Comparison of ENCODE assay signal across 2 cellular contexts in the genomic region with DNA sequence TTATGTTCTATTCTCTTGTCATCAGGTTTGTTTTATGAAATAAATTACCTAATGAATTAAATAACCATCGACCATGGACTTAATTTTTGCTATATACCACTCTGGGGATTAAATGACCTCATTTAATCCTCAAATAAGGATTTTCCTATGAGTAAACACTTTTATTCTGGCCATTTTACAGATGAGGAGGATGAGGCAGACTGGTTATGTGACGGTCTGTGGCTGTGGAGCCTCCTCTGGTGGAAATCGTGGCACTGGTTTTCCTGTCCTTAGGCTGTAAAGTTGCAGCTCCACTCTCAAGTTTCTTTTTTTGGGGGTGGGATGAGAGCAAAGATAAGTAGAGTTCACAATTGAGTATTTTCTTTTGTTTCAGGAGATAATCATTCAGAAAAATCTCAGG.
TF ChIP-seq lines count a peak whose summit lies in the region.

No MANE protein-coding gene starts in this region.

TF ChIP-seq in HCT116, 20 proteins besides CTCF, POLR2A, EP300 and RAD21:
- TF ChIP-seq ELF1 (IDR thresholded peaks at IDR 0.05; ENCODE audit: borderline replicate concordance, low read depth) (no peak), ZBTB33 (IDR thresholded peaks at IDR 0.05; ENCODE audit: extremely low read depth, insufficient replicate concordance, low read length) (no peak), SRF (IDR thresholded peaks at IDR 0.05; ENCODE audit: low read depth) (no peak), CEBPB (IDR thresholded peaks at IDR 0.05; ENCODE audit: low read depth) (no peak), YY1 (IDR thresholded peaks at IDR 0.05; ENCODE audit: extremely low read depth, insufficient replicate concordance, low read depth, low read length) (no peak), JUND (IDR thresholded peaks at IDR 0.05) (no peak)
- TF ChIP-seq, protein P1, sequence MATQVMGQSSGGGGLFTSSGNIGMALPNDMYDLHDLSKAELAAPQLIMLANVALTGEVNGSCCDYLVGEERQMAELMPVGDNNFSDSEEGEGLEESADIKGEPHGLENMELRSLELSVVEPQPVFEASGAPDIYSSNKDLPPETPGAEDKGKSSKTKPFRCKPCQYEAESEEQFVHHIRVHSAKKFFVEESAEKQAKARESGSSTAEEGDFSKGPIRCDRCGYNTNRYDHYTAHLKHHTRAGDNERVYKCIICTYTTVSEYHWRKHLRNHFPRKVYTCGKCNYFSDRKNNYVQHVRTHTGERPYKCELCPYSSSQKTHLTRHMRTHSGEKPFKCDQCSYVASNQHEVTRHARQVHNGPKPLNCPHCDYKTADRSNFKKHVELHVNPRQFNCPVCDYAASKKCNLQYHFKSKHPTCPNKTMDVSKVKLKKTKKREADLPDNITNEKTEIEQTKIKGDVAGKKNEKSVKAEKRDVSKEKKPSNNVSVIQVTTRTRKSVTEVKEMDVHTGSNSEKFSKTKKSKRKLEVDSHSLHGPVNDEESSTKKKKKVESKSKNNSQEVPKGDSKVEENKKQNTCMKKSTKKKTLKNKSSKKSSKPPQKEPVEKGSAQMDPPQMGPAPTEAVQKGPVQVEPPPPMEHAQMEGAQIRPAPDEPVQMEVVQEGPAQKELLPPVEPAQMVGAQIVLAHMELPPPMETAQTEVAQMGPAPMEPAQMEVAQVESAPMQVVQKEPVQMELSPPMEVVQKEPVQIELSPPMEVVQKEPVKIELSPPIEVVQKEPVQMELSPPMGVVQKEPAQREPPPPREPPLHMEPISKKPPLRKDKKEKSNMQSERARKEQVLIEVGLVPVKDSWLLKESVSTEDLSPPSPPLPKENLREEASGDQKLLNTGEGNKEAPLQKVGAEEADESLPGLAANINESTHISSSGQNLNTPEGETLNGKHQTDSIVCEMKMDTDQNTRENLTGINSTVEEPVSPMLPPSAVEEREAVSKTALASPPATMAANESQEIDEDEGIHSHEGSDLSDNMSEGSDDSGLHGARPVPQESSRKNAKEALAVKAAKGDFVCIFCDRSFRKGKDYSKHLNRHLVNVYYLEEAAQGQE (IDR thresholded peaks at IDR 0.05; ENCODE audit: low read depth): no peak

TF ChIP-seq in K562, 482 proteins besides CTCF, POLR2A, EP300 and RAD21:
- TF ChIP-seq KDM1A (IDR thresholded peaks at IDR 0.05) (0 out of 4 replicates have a peak, but pooled peaks of 1 of the 2 experiments have one; percentile 7), RBM25 (IDR thresholded peaks at IDR 0.05; ENCODE audit: low read depth, low read length, severe bottlenecking) (peak; percentile 74), ESRRB (CRISPR knock-in tag; IDR thresholded peaks at IDR 0.05; ENCODE audit: borderline replicate concordance) (no peak), HDAC1 (IDR thresholded peaks at IDR 0.05) (no peak), ZNF551 (CRISPR knock-in tag; IDR thresholded peaks at IDR 0.05) (no peak), CBX8 (IDR thresholded peaks at IDR 0.05; ENCODE audit: borderline replicate concordance, extremely low read depth, low read depth, low read length, poor library complexity, severe bottlenecking) (no peak), ADNP (tag; IDR thresholded peaks at IDR 0.05) (peak; percentile 56; the same call in 1 of the 2 replicates), CREB3 (tag; conservative IDR thresholded peaks at IDR 0.05; ENCODE audit: low read depth) (no peak)
